Comparison of ENCODE assay signal across 9 cellular contexts in the genomic region with DNA sequence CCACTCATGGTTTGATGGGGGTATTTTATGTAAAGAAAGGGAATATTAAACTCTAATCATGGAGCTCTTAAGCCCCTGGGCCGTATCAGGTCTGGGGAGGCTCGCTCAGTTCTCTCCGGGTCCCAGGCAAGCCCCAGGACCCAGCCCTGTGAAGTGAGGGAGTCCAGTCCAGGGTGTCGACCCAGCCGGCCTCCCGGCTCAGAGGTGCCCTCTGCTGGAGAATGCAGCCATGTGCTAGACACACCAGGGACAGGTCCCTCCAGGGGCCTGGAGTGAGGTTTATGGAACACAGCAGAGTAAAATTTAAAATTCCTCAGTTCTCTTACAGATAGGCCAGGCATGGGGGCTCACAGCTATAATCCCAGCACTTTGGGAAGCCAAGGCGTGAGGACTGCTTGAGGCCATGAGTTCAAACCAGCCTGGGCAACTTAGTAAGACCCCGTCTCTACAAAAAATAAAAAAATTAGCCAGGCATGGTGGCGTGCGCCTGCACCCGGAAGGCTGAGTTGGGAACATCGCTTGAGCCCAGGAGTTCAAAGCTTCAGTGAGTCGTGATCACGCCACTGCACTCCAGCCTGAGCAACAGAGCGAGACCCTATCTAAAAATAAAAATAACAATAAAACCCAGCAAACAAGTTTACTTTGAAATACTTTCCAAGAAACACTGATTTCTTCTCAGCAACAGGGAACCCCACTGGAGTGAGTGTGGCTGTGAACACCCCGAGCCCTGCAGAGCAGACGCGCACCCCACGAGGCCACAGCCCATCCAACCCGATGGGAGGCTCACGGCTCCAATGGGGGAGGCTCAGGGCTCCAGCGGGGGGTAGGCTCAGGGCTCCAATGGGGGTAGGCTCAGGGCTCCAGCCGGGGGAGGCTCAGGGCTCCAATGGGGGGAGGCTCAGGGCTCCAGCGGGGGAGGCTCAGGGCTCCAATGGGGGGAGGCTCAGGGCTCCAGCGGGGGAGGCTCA.
DNase-seq lines count a peak whose midpoint lies in the region; ATAC-seq and TF ChIP-seq lines count a peak whose summit lies in the region.
"Had no signal": no experiment of that assay in that cellular context is flagged by ENCODE, and none has a peak within 500 bp of the region (broad histone marks: within the 10 kb centered on the region; RNA-seq: fewer than 3 reads in every experiment).

No MANE protein-coding gene starts in this region.

- H3K9me3 ChIP-seq in CD4-positive, CD25-positive, alpha-beta regulatory T cell (ENCODE audit: control insufficient read depth in 2 of 2, low read length in 2 of 2), result no peaks in the 10 kb centered on the region
- no peaks in the 10 kb centered on the region for H3K9me3 ChIP-seq in HCT116 (ENCODE audit: control insufficient read depth in 1 of 2, insufficient read depth in 1 of 2, low read depth in 1 of 2, low read length in 2 of 2)
- no peaks in the 10 kb centered on the region for H3K9me3 ChIP-seq in Panc1 (ENCODE audit: control insufficient read depth, insufficient read depth, low read depth, low read length)
- H3K9me3 ChIP-seq in thoracic aorta, result no peaks in the 10 kb centered on the region

- no peaks in the 10 kb centered on the region for H3K9me2 ChIP-seq in HCT116 (ENCODE audit: insufficient read depth)

- no peak overlapping the region for H3K4me2 ChIP-seq in HCT116 (ENCODE audit: low read length)

- H3K4me1 Mint-ChIP-seq in CD4-positive, CD25-positive, alpha-beta regulatory T cell, result peaks cover 0 to 22% (median 11%) of the 10 kb centered on the region in 4 donors
- H3K4me1 Mint-ChIP-seq in activated T-helper 1 cell treated with anti-CD3 and anti-CD28 coated beads, Interleukin-12 subunit alpha, Interleukin-12 subunit beta, Interleukin-2, Interleukin-4 antibody, amounts not matched to agents 30 ng/mL and 10 ng/mL and 1 ng/mL, durations not matched to agents 14 hours and 24 hours and 36 hours (ENCODE audit: low read depth), result no peaks in the 10 kb centered on the region

- H3K9me3 Mint-ChIP-seq in CD4-positive, CD25-positive, alpha-beta regulatory T cell, result no peaks in the 10 kb centered on the region
- H3K9me3 Mint-ChIP-seq in activated T-helper 1 cell treated with anti-CD3 and anti-CD28 coated beads, Interleukin-12 subunit alpha, Interleukin-12 subunit beta, Interleukin-2, Interleukin-4 antibody, amounts not matched to agents 30 ng/mL and 10 ng/mL and 1 ng/mL, durations not matched to agents 14 hours and 24 hours and 36 hours, result no peaks in the 10 kb centered on the region

- in situ Hi-C loops in Panc1 (cut with HindIII; ENCODE audit: low pct_unique_long_range_greater_than_20kb, low sequenced_read_pairs), result no loop called here

- H3K27me3 ChIP-seq in CD4-positive, CD25-positive, alpha-beta regulatory T cell (ENCODE audit: control insufficient read depth, insufficient read depth, low read length), result no peaks in the 10 kb centered on the region
- no peaks in the 10 kb centered on the region for H3K27me3 ChIP-seq in HCT116 (ENCODE audit: insufficient read depth, low read length)
- H3K27me3 ChIP-seq in Panc1 (ENCODE audit: control insufficient read depth, insufficient read depth, low read length), result no peaks in the 10 kb centered on the region
- no peaks in the 10 kb centered on the region for H3K27me3 ChIP-seq in thoracic aorta (replicated peaks; ENCODE audit: insufficient read depth)

- H3K36me3 ChIP-seq in CD4-positive, CD25-positive, alpha-beta regulatory T cell (ENCODE audit: control insufficient read depth, insufficient read depth, low read length), result peaks cover 58% of the 10 kb centered on the region
- H3K36me3 ChIP-seq in HCT116 (ENCODE audit: control insufficient read depth in 1 of 2, insufficient read depth in 2 of 2, low read length in 2 of 2) (peaks cover 40 to 45% of the 10 kb centered on the region in 2 experiments; a peak in 3 of 4 replicates), Panc1 (ENCODE audit: control insufficient read depth, insufficient read depth, low read length) (peaks cover 4% of the 10 kb centered on the region), thoracic aorta (peaks cover 36% of the 10 kb centered on the region)

- no peak overlapping the region for H2AFZ ChIP-seq in HCT116 (ENCODE audit: low read depth, low read length, poor library complexity, severe bottlenecking)

- no peak overlapping the region for H3K4me3 ChIP-seq in CD4-positive, CD25-positive, alpha-beta regulatory T cell (ENCODE audit: low read depth, low read length)
- no peak overlapping the region for H3K4me3 ChIP-seq in HCT116 (replicated peaks in 1 of 2; ENCODE audit: low read depth in 1 of 2, low read length in 2 of 2)
- no peak overlapping the region for H3K4me3 ChIP-seq in Panc1 (ENCODE audit: low read depth in 2 of 2, low read length in 2 of 2)
- no peak overlapping the region for H3K4me3 ChIP-seq in thoracic aorta
- H3K4me3 ChIP-seq: SK-N-MC had no signal

- H3K79me2 ChIP-seq in HCT116 (ENCODE audit: insufficient read depth, low read length), result peaks cover 56% of the 10 kb centered on the region; the same call in 1 of the 2 replicates

- no peaks in the 10 kb centered on the region; the same call in 1 of the 2 replicates for H4K20me1 ChIP-seq in HCT116 (ENCODE audit: insufficient read depth)

- peak overlapping the region in 2 of 3 donors; percentile 53 to 80 for H3K27ac Mint-ChIP-seq in CD4-positive, CD25-positive, alpha-beta regulatory T cell
- peak overlapping the region; percentile 35 for H3K27ac Mint-ChIP-seq in activated T-helper 1 cell treated with anti-CD3 and anti-CD28 coated beads, Interleukin-12 subunit alpha, Interleukin-12 subunit beta, Interleukin-2, Interleukin-4 antibody, amounts not matched to agents 30 ng/mL and 10 ng/mL and 1 ng/mL, durations not matched to agents 14 hours and 24 hours and 36 hours

- TF ChIP-seq RAD21 in HCT116 (IDR thresholded peaks at IDR 0.05; ENCODE audit: low read depth), result peak; percentile 81

- no peak overlapping the region for H3K27ac ChIP-seq in CD4-positive, CD25-positive, alpha-beta regulatory T cell (ENCODE audit: insufficient read depth, low read length, poor library complexity, severe bottlenecking)
- H3K27ac ChIP-seq in HCT116 (ENCODE audit: low read depth, low read length) (peak overlapping the region; percentile 21; the same call in 1 of the 2 replicates), Panc1 (ENCODE audit: low read length) (no peak overlapping the region), thoracic aorta (no peak overlapping the region)
- H3K27ac ChIP-seq: SK-N-MC had no signal

- TF ChIP-seq CTCF in HCT116 (IDR thresholded peaks at IDR 0.05 in 2 of 3, conservative IDR thresholded peaks at IDR 0.05 in 1 of 3; ENCODE audit: borderline replicate concordance in 1 of 3, insufficient read depth in 1 of 3, low read depth in 2 of 3, low read length in 2 of 3), result peak; percentile 85 to 99 (median 99)
- peak; percentile 89 for TF ChIP-seq CTCF in Panc1 (IDR thresholded peaks at IDR 0.05)
- TF ChIP-seq CTCF in thoracic aorta (IDR thresholded peaks at IDR 0.05), result peak; percentile 59

- peak; percentile 42 to 66 (median 62) for DNase-seq in CD4-positive, CD25-positive, alpha-beta regulatory T cell
- DNase-seq in HCT116 (ENCODE audit: low read depth, low spot score) (peak; percentile 52), Panc1 (ENCODE audit: low read depth, low spot score) (peak; percentile 27), fibroblast of the conjunctiva (ENCODE audit: low read depth) (peak; percentile 43), nucleus accumbens (lab: John Stamatoyannopoulos, UW) (peak in 45 of 56 donors; percentile 4 to 76 (median 27)), thoracic aorta (ENCODE audit: low spot score) (no peak)
- DNase-seq in activated T-helper 1 cell treated with anti-CD3 and anti-CD28 coated beads, Interleukin-12 subunit alpha, Interleukin-12 subunit beta, Interleukin-2, Interleukin-4 antibody, amounts not matched to agents 30 ng/mL and 10 ng/mL and 1 ng/mL, durations not matched to agents 14 hours and 24 hours and 36 hours (ENCODE audit: low spot score), result peak; percentile 49

- peak overlapping the region in 1 of 4 donors; percentile 41 for H3K4me3 Mint-ChIP-seq in CD4-positive, CD25-positive, alpha-beta regulatory T cell
- no peak overlapping the region for H3K4me3 Mint-ChIP-seq in activated T-helper 1 cell treated with anti-CD3 and anti-CD28 coated beads, Interleukin-12 subunit alpha, Interleukin-12 subunit beta, Interleukin-2, Interleukin-4 antibody, amounts not matched to agents 30 ng/mL and 10 ng/mL and 1 ng/mL, durations not matched to agents 14 hours and 24 hours and 36 hours

- POLR2A ChIA-PET in HCT116 (lab: Charles Lee), result no interaction called here
- POLR2A ChIA-PET in Panc1 (lab: Charles Lee), result interaction anchor here (0.6 kb wide), 1 partner anchor 512 kb away, joined by 4 read pairs; no protein-coding TSS in a partner anchor

- H3K9ac ChIP-seq in HCT116 (ENCODE audit: low read length), result no peak overlapping the region

- no peaks in the 10 kb centered on the region for H3K27me3 Mint-ChIP-seq in CD4-positive, CD25-positive, alpha-beta regulatory T cell
- H3K27me3 Mint-ChIP-seq in activated T-helper 1 cell treated with anti-CD3 and anti-CD28 coated beads, Interleukin-12 subunit alpha, Interleukin-12 subunit beta, Interleukin-2, Interleukin-4 antibody, amounts not matched to agents 30 ng/mL and 10 ng/mL and 1 ng/mL, durations not matched to agents 14 hours and 24 hours and 36 hours (ENCODE audit: insufficient read depth), result no peaks in the 10 kb centered on the region

- no peak for TF ChIP-seq POLR2A in HCT116 (IDR thresholded peaks at IDR 0.05; ENCODE audit: borderline replicate concordance, extremely low read depth, insufficient read depth, insufficient read length)

- CTCF ChIA-PET in HCT116 (lab: Charles Lee) (interaction anchor here (1.4 kb wide), 1 partner anchor 42 kb away, joined by 3 read pairs; no protein-coding TSS in a partner anchor), Panc1 (lab: Charles Lee) (no interaction called here)

- H3K36me3 Mint-ChIP-seq in CD4-positive, CD25-positive, alpha-beta regulatory T cell, result peaks cover 21% of the 10 kb centered on the region
- H3K36me3 Mint-ChIP-seq in activated T-helper 1 cell treated with anti-CD3 and anti-CD28 coated beads, Interleukin-12 subunit alpha, Interleukin-12 subunit beta, Interleukin-2, Interleukin-4 antibody, amounts not matched to agents 30 ng/mL and 10 ng/mL and 1 ng/mL, durations not matched to agents 14 hours and 24 hours and 36 hours (ENCODE audit: low read depth), result peaks cover 11% of the 10 kb centered on the region

- peak; percentile 75 to 81 for ATAC-seq in CD4-positive, CD25-positive, alpha-beta regulatory T cell (ENCODE audit: low read depth in 2 of 2)
- peak; percentile 95 for ATAC-seq in HCT116
- peak; percentile 86 for ATAC-seq in Panc1
- no peak for ATAC-seq in thoracic aorta (ENCODE audit: insufficient number of reproducible peaks, low FRiP score, low read depth)
- ATAC-seq in HG02938 (IDR thresholded peaks at IDR 0.05; ENCODE audit: unreplicated experiment), result no peak

- intact Hi-C loops in HCT116 (cut with micrococcal nuclease) (loop anchor here (2.0 kb wide), 1 partner anchor 73 kb away; a partner anchor contains a TSS), Panc1 (cut with micrococcal nuclease; ENCODE audit: unreplicated experiment) (no loop called here)
- intact Hi-C loops in activated T-helper 1 cell treated with anti-CD3 and anti-CD28 coated beads, Interleukin-12 subunit alpha, Interleukin-12 subunit beta, Interleukin-2, Interleukin-4 antibody, amounts not matched to agents 30 ng/mL and 10 ng/mL and 1 ng/mL, durations not matched to agents 14 hours and 24 hours and 36 hours (cut with micrococcal nuclease), result loop anchor here (1.0 kb wide), 1 partner anchor 49 kb away; no protein-coding TSS in a partner anchor

- H3K4me1 ChIP-seq in CD4-positive, CD25-positive, alpha-beta regulatory T cell (ENCODE audit: control insufficient read depth, insufficient read depth, low read length, poor library complexity, severe bottlenecking), result peaks cover 8% of the 10 kb centered on the region
- H3K4me1 ChIP-seq in HCT116 (ENCODE audit: control insufficient read depth in 1 of 2, insufficient read depth in 2 of 2, low read length in 2 of 2) (no peaks in the 10 kb centered on the region), Panc1 (ENCODE audit: control insufficient read depth, insufficient read depth, low read length) (peaks cover 22% of the 10 kb centered on the region), thoracic aorta (ENCODE audit: control insufficient read depth in 1 of 2, low read depth in 2 of 2) (no peaks in the 10 kb centered on the region)

- RAD21 ChIA-PET in HCT116 (lab: Charles Lee; ENCODE audit: low non-redundant PET in 1 of 2, low total read pairs in 2 of 2, uncharacterized antibody in 2 of 2, unreplicated experiment in 2 of 2), result no interaction called here

- BruUV-seq in HCT116 (replicated peaks; lab: Mats Ljungman, UMichigan) (no TSS peak), Panc1 (replicated peaks; lab: Mats Ljungman, UMichigan) (no TSS peak)

Comparison
In these comparisons a context has a peak if more than half of its experiments do, and no peak if none do; other contexts are left out.
1. ATAC-seq: peak in CD4-positive, CD25-positive, alpha-beta regulatory T cell (2 of 2), HCT116 (single experiment) and Panc1 (single experiment); none in thoracic aorta (single experiment) and HG02938 (single experiment).
2. Peak in every context shown above with its lines, with median percentiles within 50 percentile points of each other: CTCF ChIP-seq.